In the genomic region with DNA sequence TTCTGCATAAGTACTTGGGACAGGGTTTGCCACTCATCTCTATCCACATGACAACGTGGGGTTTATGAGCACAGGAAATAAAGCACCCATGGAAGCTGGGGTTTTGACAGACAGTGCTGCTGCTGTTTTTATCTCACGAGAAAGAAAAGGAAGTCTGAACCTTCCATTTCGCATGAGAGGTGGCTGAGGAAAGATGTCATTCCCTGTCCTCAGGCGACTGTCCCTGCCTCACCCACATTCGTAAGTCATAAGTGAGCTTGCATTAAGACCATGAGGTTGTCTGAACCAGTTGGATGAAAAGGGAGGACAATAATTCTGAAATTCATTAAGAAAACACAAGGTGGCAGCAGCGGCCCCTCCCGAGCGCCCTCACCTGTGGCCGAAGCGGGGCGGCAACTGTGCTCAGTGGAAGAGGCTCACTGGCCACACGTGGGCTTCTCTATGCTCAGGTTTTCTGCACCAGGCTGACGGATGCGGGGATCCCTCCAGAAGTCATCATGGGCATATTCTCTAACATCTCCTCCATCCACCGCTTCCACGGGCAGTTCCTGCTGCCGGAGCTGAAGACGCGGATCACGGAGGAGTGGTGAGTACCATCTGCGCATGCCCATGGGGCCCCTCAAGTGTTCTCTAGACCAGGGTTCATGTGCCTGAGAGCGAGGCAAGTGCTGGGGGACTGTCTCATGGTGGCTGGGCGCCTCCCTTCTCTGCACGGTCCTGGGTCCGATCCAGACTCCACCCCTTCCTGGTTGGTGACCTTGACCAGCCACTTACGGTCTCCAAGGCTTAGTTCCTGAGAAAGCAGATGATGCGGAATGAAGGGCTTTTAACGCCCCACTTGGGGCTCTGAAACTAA, we compare ENCODE assay signal across 8 cellular contexts. TPM values are rescaled to one million over a fixed set of nuclear protein-coding genes. Genes with fewer than 3 reads are reported as not detected.
DNase-seq lines count a peak whose midpoint lies in the region; ATAC-seq and TF ChIP-seq lines count a peak whose summit lies in the region.

No MANE protein-coding gene starts in this region.

- H3K9me3 Mint-ChIP-seq in Caco-2 (ENCODE audit: unreplicated experiment) = peaks cover 8% of the 10 kb centered on the region
- H3K9me3 Mint-ChIP-seq in osteocyte (ENCODE audit: unreplicated experiment) = no peaks in the 10 kb centered on the region

- no peak overlapping the region for H3K4me3 Mint-ChIP-seq in Caco-2 (ENCODE audit: unreplicated experiment)
- H3K4me3 Mint-ChIP-seq in osteocyte (ENCODE audit: unreplicated experiment) = no peak overlapping the region

- no peak overlapping the region for H3K4me3 ChIP-seq in Caco-2 (ENCODE audit: low read depth, low read length)
- no peak overlapping the region for H3K4me3 ChIP-seq in HAP-1
- no peak overlapping the region for H3K4me3 ChIP-seq in OCI-LY3 (ENCODE audit: low read length)
- H3K4me3 ChIP-seq in fibroblast of pulmonary artery (replicated peaks; ENCODE audit: low read depth, low read length) = no peak overlapping the region
- peak overlapping the region in 3 of 4 donors; percentile 21 to 40 (median 22) for H3K4me3 ChIP-seq in transverse colon

- BruUV-seq in Caco-2 (replicated peaks; lab: Mats Ljungman, UMichigan) = no TSS peak

- POLR2A ChIA-PET in Caco-2 (lab: Charles Lee) = no interaction called here

- CTCF ChIA-PET in Caco-2 (lab: Charles Lee) = interaction anchor here (1.0 kb wide), 1 partner anchor 53 kb away, joined by 4 read pairs; no protein-coding TSS in a partner anchor

- H3K4me1 Mint-ChIP-seq in Caco-2 (ENCODE audit: low read depth, unreplicated experiment) (peaks cover 7% of the 10 kb centered on the region), osteocyte (ENCODE audit: unreplicated experiment) (no peaks in the 10 kb centered on the region)

- no peaks in the 10 kb centered on the region for H3K27me3 ChIP-seq in Caco-2 (replicated peaks; ENCODE audit: control insufficient read depth, insufficient read depth, low read length)
- H3K27me3 ChIP-seq in HAP-1 (ENCODE audit: low read depth) = no peaks in the 10 kb centered on the region
- no peaks in the 10 kb centered on the region for H3K27me3 ChIP-seq in OCI-LY3 (ENCODE audit: low read depth, low read length)
- no peaks in the 10 kb centered on the region for H3K27me3 ChIP-seq in transverse colon

- no peaks in the 10 kb centered on the region for H3K36me3 ChIP-seq in Caco-2 (ENCODE audit: control insufficient read depth, insufficient read depth, low read length)
- no peaks in the 10 kb centered on the region for H3K36me3 ChIP-seq in HAP-1 (replicated peaks)
- no peaks in the 10 kb centered on the region for H3K36me3 ChIP-seq in OCI-LY3 (replicated peaks; ENCODE audit: low read depth, low read length)
- H3K36me3 ChIP-seq in transverse colon = no peaks in the 10 kb centered on the region

- H3K9ac ChIP-seq in OCI-LY3 (ENCODE audit: low read length) = no peak overlapping the region

- H2AFZ ChIP-seq in OCI-LY3 (ENCODE audit: low read depth, low read length) = no peak overlapping the region

- H3K27ac ChIP-seq in OCI-LY3 (ENCODE audit: low read length) = no peak overlapping the region
- peak overlapping the region in 1 of 4 donors; percentile 8 for H3K27ac ChIP-seq in transverse colon

- H3K4me1 ChIP-seq in Caco-2 (no peaks in the 10 kb centered on the region), HAP-1 (no peaks in the 10 kb centered on the region), OCI-LY3 (ENCODE audit: low read length) (peaks cover 4% of the 10 kb centered on the region; the same call in 1 of the 2 replicates), transverse colon (peaks cover 0 to 11% (median 0%) of the 10 kb centered on the region in 4 donors)

- intact Hi-C loops in Caco-2 (cut with micrococcal nuclease; ENCODE audit: unreplicated experiment) = loop anchor here (1.0 kb wide), 1 partner anchor 46 kb away; no protein-coding TSS in a partner anchor
- intact Hi-C loops in transverse colon (cut with DNase I; ENCODE audit: low total_unique reads) = no loop called here

- H3K79me2 ChIP-seq in OCI-LY3 (ENCODE audit: low read length) = no peaks in the 10 kb centered on the region

- no peak overlapping the region for H3K4me2 ChIP-seq in OCI-LY3 (ENCODE audit: low read length)

- H3K27ac Mint-ChIP-seq in Caco-2 (ENCODE audit: unreplicated experiment) (no peak overlapping the region), osteocyte (ENCODE audit: unreplicated experiment) (no peak overlapping the region)

- no peaks in the 10 kb centered on the region for H3K9me3 ChIP-seq in Caco-2
- H3K9me3 ChIP-seq in HAP-1 = no peaks in the 10 kb centered on the region
- H3K9me3 ChIP-seq in OCI-LY3 (ENCODE audit: insufficient read depth, low read length) = no peaks in the 10 kb centered on the region
- no peaks in the 10 kb centered on the region for H3K9me3 ChIP-seq in transverse colon

- no peak for ATAC-seq in HG02973 (IDR thresholded peaks at IDR 0.05; ENCODE audit: unreplicated experiment)

- H4K20me1 ChIP-seq in OCI-LY3 (ENCODE audit: insufficient read depth, low read length) = no peaks in the 10 kb centered on the region

- DNase-seq in Caco-2 = peak; percentile 47 to 49
- DNase-seq in HAP-1 (ENCODE audit: low spot score in 2 of 2) = peak; percentile 64 to 78
- peak; percentile 68 for DNase-seq in activated T-cell treated with anti-CD3 and anti-CD28 coated beads, Interleukin-2, amount 50 U/mL, for 1 hour
- peak; percentile 53 for DNase-seq in fibroblast of pulmonary artery (ENCODE audit: low read depth)
- DNase-seq in osteocyte (ENCODE audit: extremely low spot score, unreplicated experiment) = peak; percentile 84
- DNase-seq in transverse colon = peak; percentile 72

- H3K36me3 Mint-ChIP-seq in Caco-2 (ENCODE audit: insufficient read depth, unreplicated experiment) = peaks cover 16% of the 10 kb centered on the region
- H3K36me3 Mint-ChIP-seq in osteocyte (ENCODE audit: unreplicated experiment) = no peaks in the 10 kb centered on the region

- 33 to 35% methylated on average over 6 to 28 of the region's 28 CpGs for WGBS in transverse colon (ENCODE audit: low coverage in 1 of 2), 2 donors

- no peak for TF ChIP-seq POLR2A in transverse colon (IDR thresholded peaks at IDR 0.05)

- in situ Hi-C loops in HAP-1 (cut with MboI; ENCODE audit: low sequenced_read_pairs) (no loop called here), transverse colon (cut with MboI; ENCODE audit: low pct_ligation_motif_present in 1 of 4, low pct_unique_long_range_greater_than_20kb in 1 of 4, low sequenced_read_pairs in 3 of 4) (loop anchor here in 1 of 4 donors (25.0 kb wide), 1 partner anchor 309 kb away; no protein-coding TSS in a partner anchor)

- H3K27me3 Mint-ChIP-seq in Caco-2 (ENCODE audit: insufficient read depth, unreplicated experiment) (no peaks in the 10 kb centered on the region), osteocyte (ENCODE audit: unreplicated experiment) (peaks cover 25% of the 10 kb centered on the region)

- no peak for TF ChIP-seq EP300 in transverse colon (IDR thresholded peaks at IDR 0.05; ENCODE audit: low read depth)

- TF ChIP-seq CTCF in Caco-2 (IDR thresholded peaks at IDR 0.05; ENCODE audit: insufficient read depth in 1 of 2, low read depth in 1 of 2, low read length in 1 of 2, severe bottlenecking in 1 of 2, unreplicated experiment in 1 of 2) (peak in 1 of 2 experiments; percentile 43), OCI-LY3 (IDR thresholded peaks at IDR 0.05; ENCODE audit: low read depth, low read length) (peak; percentile 77), fibroblast of pulmonary artery (IDR thresholded peaks at IDR 0.05; ENCODE audit: low read length, missing control alignments) (peak; percentile 58), osteocyte (IDR thresholded peaks at IDR 0.05) (peak; percentile 66), transverse colon (IDR thresholded peaks at IDR 0.05) (peak; percentile 69 to 78 (median 75))

RNA-seq across cellular contexts. Expression of a gene that starts 54.7 kb away (rescaled TPM):
- total RNA-seq in Caco-2 (2022) = 2.2 and 2.9 TPM in 2 replicates
- not detected in 2 replicates for total RNA-seq in osteocyte
- total RNA-seq in transverse colon = 1 to 10 TPM in 2 of 4 donors, not detected in 2; 1.9 to 2.7 TPM

RNA-seq across cellular contexts. Expression of a gene that starts 56.5 kb away (rescaled TPM):
- total RNA-seq in Caco-2 (2022) (25.7 and 26.6 TPM in 2 replicates), osteocyte (not detected in 2 replicates), transverse colon (1 to 10 TPM in 3 of 4 donors, not detected in 1; 5.2 to 9.7 (median 6.0) TPM)

Comparison
In these comparisons a context has a peak if more than half of its experiments do, and no peak if none do; other contexts are left out.
1. H3K4me3 ChIP-seq: peak in transverse colon (3 of 4); none in Caco-2 (single experiment), HAP-1 (single experiment), OCI-LY3 (single experiment) and fibroblast of pulmonary artery (single experiment).
2. Peak in every context shown above with its lines, with median percentiles within 50 percentile points of each other: DNase-seq.